1 cellular context compared by ENCODE assay signal in the genomic region with DNA sequence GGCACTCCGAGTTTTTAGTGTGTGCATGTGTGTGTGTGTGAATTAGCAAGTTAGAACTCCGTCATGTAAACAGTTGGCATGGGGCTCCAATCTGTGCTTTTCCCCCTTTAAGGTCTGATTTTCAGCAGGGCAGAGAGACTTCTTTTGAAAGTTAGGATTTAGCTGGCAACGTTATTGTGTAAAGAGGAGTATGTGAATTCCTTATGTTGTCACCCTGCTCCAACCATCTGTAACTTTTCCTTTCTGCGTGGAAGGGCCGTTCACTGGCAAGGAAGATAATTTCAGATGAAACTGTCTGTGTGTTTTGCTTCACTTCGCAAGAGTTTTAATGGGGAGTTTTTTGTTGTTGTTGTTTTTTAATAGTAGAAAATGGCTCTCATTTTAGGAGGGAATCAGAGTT.
TF ChIP-seq lines count a peak whose summit lies in the region.

No MANE protein-coding gene starts in this region.

TF ChIP-seq in GM23338, 12 proteins besides CTCF, POLR2A, EP300 and RAD21:
- TF ChIP-seq, protein P1, sequence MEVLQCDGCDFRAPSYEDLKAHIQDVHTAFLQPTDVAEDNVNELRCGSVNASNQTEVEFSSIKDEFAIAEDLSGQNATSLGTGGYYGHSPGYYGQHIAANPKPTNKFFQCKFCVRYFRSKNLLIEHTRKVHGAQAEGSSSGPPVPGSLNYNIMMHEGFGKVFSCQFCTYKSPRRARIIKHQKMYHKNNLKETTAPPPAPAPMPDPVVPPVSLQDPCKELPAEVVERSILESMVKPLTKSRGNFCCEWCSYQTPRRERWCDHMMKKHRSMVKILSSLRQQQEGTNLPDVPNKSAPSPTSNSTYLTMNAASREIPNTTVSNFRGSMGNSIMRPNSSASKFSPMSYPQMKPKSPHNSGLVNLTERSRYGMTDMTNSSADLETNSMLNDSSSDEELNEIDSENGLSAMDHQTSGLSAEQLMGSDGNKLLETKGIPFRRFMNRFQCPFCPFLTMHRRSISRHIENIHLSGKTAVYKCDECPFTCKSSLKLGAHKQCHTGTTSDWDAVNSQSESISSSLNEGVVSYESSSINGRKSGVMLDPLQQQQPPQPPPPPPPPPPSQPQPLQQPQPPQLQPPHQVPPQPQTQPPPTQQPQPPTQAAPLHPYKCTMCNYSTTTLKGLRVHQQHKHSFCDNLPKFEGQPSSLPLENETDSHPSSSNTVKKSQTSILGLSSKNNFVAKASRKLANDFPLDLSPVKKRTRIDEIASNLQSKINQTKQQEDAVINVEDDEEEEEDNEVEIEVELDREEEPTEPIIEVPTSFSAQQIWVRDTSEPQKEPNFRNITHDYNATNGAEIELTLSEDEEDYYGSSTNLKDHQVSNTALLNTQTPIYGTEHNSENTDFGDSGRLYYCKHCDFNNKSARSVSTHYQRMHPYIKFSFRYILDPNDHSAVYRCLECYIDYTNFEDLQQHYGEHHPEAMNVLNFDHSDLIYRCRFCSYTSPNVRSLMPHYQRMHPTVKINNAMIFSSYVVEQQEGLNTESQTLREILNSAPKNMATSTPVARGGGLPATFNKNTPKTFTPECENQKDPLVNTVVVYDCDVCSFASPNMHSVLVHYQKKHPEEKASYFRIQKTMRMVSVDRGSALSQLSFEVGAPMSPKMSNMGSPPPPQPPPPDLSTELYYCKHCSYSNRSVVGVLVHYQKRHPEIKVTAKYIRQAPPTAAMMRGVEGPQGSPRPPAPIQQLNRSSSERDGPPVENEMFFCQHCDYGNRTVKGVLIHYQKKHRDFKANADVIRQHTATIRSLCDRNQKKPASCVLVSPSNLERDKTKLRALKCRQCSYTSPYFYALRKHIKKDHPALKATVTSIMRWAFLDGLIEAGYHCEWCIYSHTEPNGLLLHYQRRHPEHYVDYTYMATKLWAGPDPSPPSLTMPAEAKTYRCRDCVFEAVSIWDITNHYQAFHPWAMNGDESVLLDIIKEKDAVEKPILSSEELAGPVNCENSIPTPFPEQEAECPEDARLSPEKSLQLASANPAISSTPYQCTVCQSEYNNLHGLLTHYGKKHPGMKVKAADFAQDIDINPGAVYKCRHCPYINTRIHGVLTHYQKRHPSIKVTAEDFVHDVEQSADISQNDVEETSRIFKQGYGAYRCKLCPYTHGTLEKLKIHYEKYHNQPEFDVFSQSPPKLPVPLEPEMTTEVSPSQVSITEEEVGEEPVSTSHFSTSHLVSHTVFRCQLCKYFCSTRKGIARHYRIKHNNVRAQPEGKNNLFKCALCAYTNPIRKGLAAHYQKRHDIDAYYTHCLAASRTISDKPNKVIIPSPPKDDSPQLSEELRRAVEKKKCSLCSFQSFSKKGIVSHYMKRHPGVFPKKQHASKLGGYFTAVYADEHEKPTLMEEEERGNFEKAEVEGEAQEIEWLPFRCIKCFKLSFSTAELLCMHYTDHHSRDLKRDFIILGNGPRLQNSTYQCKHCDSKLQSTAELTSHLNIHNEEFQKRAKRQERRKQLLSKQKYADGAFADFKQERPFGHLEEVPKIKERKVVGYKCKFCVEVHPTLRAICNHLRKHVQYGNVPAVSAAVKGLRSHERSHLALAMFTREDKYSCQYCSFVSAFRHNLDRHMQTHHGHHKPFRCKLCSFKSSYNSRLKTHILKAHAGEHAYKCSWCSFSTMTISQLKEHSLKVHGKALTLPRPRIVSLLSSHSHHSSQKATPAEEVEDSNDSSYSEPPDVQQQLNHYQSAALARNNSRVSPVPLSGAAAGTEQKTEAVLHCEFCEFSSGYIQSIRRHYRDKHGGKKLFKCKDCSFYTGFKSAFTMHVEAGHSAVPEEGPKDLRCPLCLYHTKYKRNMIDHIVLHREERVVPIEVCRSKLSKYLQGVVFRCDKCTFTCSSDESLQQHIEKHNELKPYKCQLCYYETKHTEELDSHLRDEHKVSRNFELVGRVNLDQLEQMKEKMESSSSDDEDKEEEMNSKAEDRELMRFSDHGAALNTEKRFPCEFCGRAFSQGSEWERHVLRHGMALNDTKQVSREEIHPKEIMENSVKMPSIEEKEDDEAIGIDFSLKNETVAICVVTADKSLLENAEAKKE (CRISPR knock-in tag; IDR thresholded peaks at IDR 0.05) = no peak
- TF ChIP-seq JUNB (IDR thresholded peaks at IDR 0.05; ENCODE audit: unreplicated experiment) (no peak), POLR2AphosphoS5 (IDR thresholded peaks at IDR 0.05; ENCODE audit: low read depth) (no peak), CREB1 (CRISPR knock-in tag; IDR thresholded peaks at IDR 0.05; ENCODE audit: low read depth) (no peak), NANOG (IDR thresholded peaks at IDR 0.05; ENCODE audit: borderline replicate concordance) (no peak), STAT1 (IDR thresholded peaks at IDR 0.05; ENCODE audit: unreplicated experiment) (no peak), ZNF114 (CRISPR knock-in tag; IDR thresholded peaks at IDR 0.05) (no peak), EZH2 (IDR thresholded peaks at IDR 0.05; ENCODE audit: low read depth, unreplicated experiment) (no peak)
